In the genomic region with DNA sequence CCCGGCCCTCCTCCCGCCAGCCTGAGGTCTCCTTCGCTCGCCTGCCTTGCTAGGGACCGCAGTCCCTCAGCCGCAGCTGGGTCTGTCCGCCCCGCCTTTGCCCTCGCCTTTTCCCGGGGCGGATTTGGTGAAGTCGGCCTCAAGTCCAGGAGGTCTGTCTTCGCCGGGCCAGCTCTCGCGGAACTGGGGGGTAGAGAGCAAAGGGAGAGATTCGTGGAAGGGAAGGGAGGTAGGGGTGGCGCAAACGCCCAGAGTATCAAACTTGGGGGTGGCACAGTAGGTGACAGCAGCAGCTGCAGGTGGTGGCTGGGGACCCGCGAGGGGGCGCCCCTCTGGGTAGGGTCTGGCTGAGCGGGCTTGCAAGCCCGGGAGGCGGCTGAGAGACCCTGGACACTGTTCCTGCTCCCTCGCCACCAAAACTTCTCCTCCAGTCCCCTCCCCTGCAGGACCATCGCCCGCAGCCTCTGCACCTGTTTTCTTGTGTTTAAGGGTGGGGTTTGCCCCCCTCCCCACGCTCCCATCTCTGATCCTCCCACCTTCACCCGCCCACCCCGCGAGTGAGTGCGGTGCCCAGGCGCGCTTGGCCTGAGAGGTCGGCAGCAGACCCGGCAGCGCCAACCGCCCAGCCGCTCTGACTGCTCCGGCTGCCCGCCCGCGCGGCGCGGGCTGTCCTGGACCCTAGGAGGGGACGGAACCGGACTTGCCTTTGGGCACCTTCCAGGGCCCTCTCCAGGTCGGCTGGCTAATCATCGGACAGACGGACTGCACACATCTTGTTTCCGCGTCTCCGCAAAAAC, we compare ENCODE assay signal across 11 cellular contexts. TPM values are rescaled to one million over a fixed set of nuclear protein-coding genes. Genes with fewer than 3 reads are reported as not detected.
DNase-seq lines count a peak whose midpoint lies in the region; ATAC-seq, FAIRE-seq and TF ChIP-seq lines count a peak whose summit lies in the region.
"Had no signal": no experiment of that assay in that cellular context is flagged by ENCODE, and none has a peak within 500 bp of the region (broad histone marks: within the 10 kb centered on the region; RNA-seq: fewer than 3 reads in every experiment).

A gene with protein sequence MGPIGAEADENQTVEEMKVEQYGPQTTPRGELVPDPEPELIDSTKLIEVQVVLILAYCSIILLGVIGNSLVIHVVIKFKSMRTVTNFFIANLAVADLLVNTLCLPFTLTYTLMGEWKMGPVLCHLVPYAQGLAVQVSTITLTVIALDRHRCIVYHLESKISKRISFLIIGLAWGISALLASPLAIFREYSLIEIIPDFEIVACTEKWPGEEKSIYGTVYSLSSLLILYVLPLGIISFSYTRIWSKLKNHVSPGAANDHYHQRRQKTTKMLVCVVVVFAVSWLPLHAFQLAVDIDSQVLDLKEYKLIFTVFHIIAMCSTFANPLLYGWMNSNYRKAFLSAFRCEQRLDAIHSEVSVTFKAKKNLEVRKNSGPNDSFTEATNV (plus strand): TSS at position 379 of the 797 bp plus-strand sequence. CDS start 5,304 bp downstream, outside the sequence.

- H3K36me3 Mint-ChIP-seq in endodermal cell (ENCODE audit: low read depth): no peaks in the 10 kb centered on the region

- H3K27me3 ChIP-seq in endodermal cell (ENCODE audit: control insufficient read depth, insufficient read depth, low read length, poor library complexity, severe bottlenecking) (peaks cover 57% of the 10 kb centered on the region), thyroid gland (peaks cover 6% of the 10 kb centered on the region)

- H3K4me3 Mint-ChIP-seq in endodermal cell: peak within 1 kb of the TSS; percentile 69

- TF ChIP-seq POLR2A in thyroid gland (IDR thresholded peaks at IDR 0.05): no peak

- no peak for FAIRE-seq in RCC 7860 (lab: Jason Lieb, UNC)
- FAIRE-seq: A204.1, small intestine had no signal

- H3K27me3 Mint-ChIP-seq in endodermal cell (ENCODE audit: insufficient read depth): peaks cover 60% of the 10 kb centered on the region

- H3K27ac Mint-ChIP-seq in endodermal cell: no peak within 1 kb of the TSS

- peaks cover 7% of the 10 kb centered on the region for H3K4me1 Mint-ChIP-seq in endodermal cell

- peak; percentile 81 for TF ChIP-seq CTCF in endodermal cell (conservative IDR thresholded peaks at IDR 0.05)
- no peak for TF ChIP-seq CTCF in thyroid gland (IDR thresholded peaks at IDR 0.05)

- DNase-seq in NCI-H510A treated with DMSO at 0.1 percent for 48 hours (lab: John Stamatoyannopoulos, UW) (peak; percentile 11), NCI-H510A (lab: John Stamatoyannopoulos, UW) (no peak), endodermal cell (peak; percentile 91), thyroid gland (peak; percentile 6 to 8), RCC 7860 (ENCODE audit: low spot score) (no peak)
- DNase-seq in NK-92 treated with Interleukin-12 subunit alpha and Interleukin-12 subunit beta, amount 100 ng/mL, for 24 hours (lab: John Stamatoyannopoulos, UW): no peak
- DNase-seq: SHP77 treated with DMSO at 0.1 percent for 48 hours, small intestine had no signal

- H3K36me3 ChIP-seq in endodermal cell (ENCODE audit: control insufficient read depth, insufficient read depth, low read length): no peaks in the 10 kb centered on the region
- no peaks in the 10 kb centered on the region for H3K36me3 ChIP-seq in mesodermal cell (ENCODE audit: control insufficient read depth, insufficient read depth, low read length)
- H3K36me3 ChIP-seq in thyroid gland: no peaks in the 10 kb centered on the region

- H3K27ac ChIP-seq in endodermal cell (ENCODE audit: low read depth, low read length) (no peak within 1 kb of the TSS), mesodermal cell (ENCODE audit: low read depth, low read length, severe bottlenecking) (no peak within 1 kb of the TSS), thyroid gland (no peak within 1 kb of the TSS)

- no peak within 1 kb of the TSS for H3K9ac ChIP-seq in endodermal cell (ENCODE audit: extremely low read depth, low read length, poor library complexity, severe bottlenecking)

- H3K9me3 ChIP-seq in endodermal cell (ENCODE audit: control insufficient read depth, low read length) (no peaks in the 10 kb centered on the region), mesodermal cell (ENCODE audit: control insufficient read depth, low read length) (no peaks in the 10 kb centered on the region), thyroid gland (no peaks in the 10 kb centered on the region)

- WGBS in endodermal cell (ENCODE audit: insufficient coverage in 1 of 2, insufficient read length in 1 of 2), 2 experiments: 2% methylated on average over 19 to 55 of the region's 55 CpGs
- 1 to 2% methylated on average over 24 to 43 of the region's 55 CpGs for WGBS in mesodermal cell (ENCODE audit: insufficient coverage in 2 of 2), 2 experiments
- 3 to 10% methylated on average over 36 to 39 of the region's 55 CpGs for WGBS in thyroid gland, 2 donors

- intact Hi-C loops in thyroid gland (cut with DNase I): no loop called here

- H3K4me1 ChIP-seq in endodermal cell (ENCODE audit: control insufficient read depth, insufficient read depth, low read length): no peaks in the 10 kb centered on the region
- H3K4me1 ChIP-seq in mesodermal cell (ENCODE audit: control insufficient read depth, insufficient read depth, low read length, poor library complexity, severe bottlenecking): peaks cover 6% of the 10 kb centered on the region
- peaks cover 5 to 12% of the 10 kb centered on the region in 2 donors for H3K4me1 ChIP-seq in thyroid gland

- peak within 1 kb of the TSS; percentile 85 for H3K4me3 ChIP-seq in endodermal cell (ENCODE audit: low read length)
- peak within 1 kb of the TSS; percentile 32 for H3K4me3 ChIP-seq in mesodermal cell (ENCODE audit: extremely low read depth, insufficient read depth, low read length, poor library complexity, severe bottlenecking)
- H3K4me3 ChIP-seq in thyroid gland (replicated peaks in 1 of 3): no peak within 1 kb of the TSS

- H3K9me3 Mint-ChIP-seq in endodermal cell: no peaks in the 10 kb centered on the region

- ATAC-seq in HG02763 (IDR thresholded peaks at IDR 0.05; ENCODE audit: unreplicated experiment): no peak

RNA-seq across cellular contexts. Expression of the gene that starts here (rescaled TPM):
- total RNA-seq in endodermal cell: not detected
- polyA plus RNA-seq in endodermal cell (2013, experiment 1 of 2): 0.28 TPM
- polyA plus RNA-seq in endodermal cell (2013, experiment 2 of 2): 0.33 TPM
- polyA plus RNA-seq in mesodermal cell (2013, experiment 1 of 2): not detected
- not detected for polyA plus RNA-seq in mesodermal cell (2013, experiment 2 of 2)
- total RNA-seq in thyroid gland: not detected

Comparison
In these comparisons a context has a peak if more than half of its experiments do, and no peak if none do; other contexts are left out.
1. Peak in DNase-seq and H3K4me3 ChIP-seq in endodermal cell; RNA of the gene not detected or under 1 TPM.
2. Peak in DNase-seq in thyroid gland; RNA of the gene not detected or under 1 TPM.